13 cellular contexts compared by ENCODE assay signal in genomic region chr1:22709227-22709626, GRCh38. TPM values are rescaled to one million over a fixed set of nuclear protein-coding genes. Genes with fewer than 3 reads are reported as not detected.
A peak's percentile ranks its signal among the peaks of the same experiment; 100 is the strongest.
DNase-seq lines count a peak whose midpoint lies in the region; ATAC-seq, FAIRE-seq and TF ChIP-seq lines count a peak whose summit lies in the region.
"Had no signal": no experiment of that assay in that cellular context is flagged by ENCODE, and none has a peak within 500 bp of the region (broad histone marks: within the 10 kb centered on the region; RNA-seq: fewer than 3 reads in every experiment).

No MANE protein-coding gene starts in this region.

- H3K79me2 ChIP-seq in H1 (ENCODE audit: control insufficient read depth in 1 of 2, insufficient read depth in 2 of 2, low read length in 2 of 2), result no peaks in the 10 kb centered on the region

- no peak overlapping the region for H4K5ac ChIP-seq in H1 (ENCODE audit: insufficient read length, low read depth, low read length)

- H3K4me2 ChIP-seq in H1 (ENCODE audit: insufficient read depth in 1 of 2, low read depth in 2 of 2, low read length in 2 of 2), result no peak overlapping the region

- H2BK5ac ChIP-seq in H1 (ENCODE audit: low read depth, low read length), result no peak overlapping the region

- H3K9me3 Mint-ChIP-seq in activated CD4-positive, alpha-beta memory T cell treated with anti-CD3 and anti-CD28 coated beads for 36 hours, result no peaks in the 10 kb centered on the region

- no peak overlapping the region for H2BK15ac ChIP-seq in H1 (ENCODE audit: low read length)

- TF ChIP-seq CTCF in NB4 (IDR thresholded peaks at IDR 0.05; ENCODE audit: low read depth, low read length) (peak; percentile 6), H1 (IDR thresholded peaks at IDR 0.05; ENCODE audit: control extremely low read depth in 1 of 3, insufficient read depth in 1 of 3, low read depth in 1 of 3, low read length in 3 of 3) (peak; percentile 61 to 73 (median 66))

- CTCF ChIA-PET in H1 (lab: Charles Lee; ENCODE audit: partially characterized antibody), result interaction anchor here (0.6 to 4.2 kb wide), 32 partner anchors 9 to 986 kb away, joined by 3 to 25 read pairs (median 4); no protein-coding TSS in a partner anchor
- CTCF ChIA-PET in activated CD4-positive, alpha-beta memory T cell treated with anti-CD3 and anti-CD28 coated beads for 36 hours (lab: Charles Lee), result no interaction called here

- no peak overlapping the region for H3K14ac ChIP-seq in H1 (ENCODE audit: insufficient read length)

- no peak overlapping the region for H3K23ac ChIP-seq in H1 (ENCODE audit: insufficient read length)

- intact Hi-C loops in activated CD4-positive, alpha-beta memory T cell treated with anti-CD3 and anti-CD28 coated beads for 36 hours (cut with micrococcal nuclease), result no loop called here
- intact Hi-C loops in left cardiac atrium (cut with DNase I), result loop anchor here in 1 of 2 donors (10.0 kb wide), 2 partner anchors 176 to 216 kb away; no protein-coding TSS in a partner anchor

- H2BK20ac ChIP-seq in H1 (ENCODE audit: low read length), result no peak overlapping the region

- H3K4me3 ChIP-seq in NB4 (ENCODE audit: low read depth, low read length), result no peak overlapping the region
- H3K4me3 ChIP-seq in H1 (ENCODE audit: extremely low read depth in 1 of 4, insufficient read depth in 2 of 4, low read depth in 3 of 4, low read length in 4 of 4), result no peak overlapping the region
- H3K4me3 ChIP-seq in neuron (ENCODE audit: low read length), result peak overlapping the region; percentile 53
- H3K4me3 ChIP-seq: uterus had no signal

- peaks cover 4% of the 10 kb centered on the region; the same call in 1 of the 2 replicates for H3K23me2 ChIP-seq in H1 (ENCODE audit: low read depth, low read length)

- H2BK12ac ChIP-seq in H1 (ENCODE audit: low read depth, low read length), result no peak overlapping the region

- no peak overlapping the region for H3K9ac ChIP-seq in H1 (replicated peaks in 1 of 4; ENCODE audit: extremely low read depth in 1 of 4, low read depth in 3 of 4, low read length in 3 of 4)

- no peak for FAIRE-seq in H1 (lab: Jason Lieb, UNC)
- FAIRE-seq: islet of Langerhans had no signal

- H3K4me1 ChIP-seq in H1 (replicated peaks in 1 of 4; ENCODE audit: control insufficient read depth in 3 of 4, insufficient read depth in 4 of 4, low read length in 3 of 4), result peaks cover 0 to 6% (median 2%) of the 10 kb centered on the region in 4 experiments; a peak in 4 of 7 replicates
- H3K4me1 ChIP-seq in neuron (ENCODE audit: insufficient read depth, low read length), result peaks cover 23% of the 10 kb centered on the region
- H3K4me1 ChIP-seq: psoas muscle had no signal

- H3K79me1 ChIP-seq in H1 (ENCODE audit: low read depth, low read length), result no peaks in the 10 kb centered on the region

- no peak overlapping the region for H2AK5ac ChIP-seq in H1 (ENCODE audit: low read depth, low read length)

- H3K9me3 ChIP-seq in H1 (ENCODE audit: insufficient read depth in 2 of 2, low read depth in 1 of 2, low read length in 1 of 2) (no peaks in the 10 kb centered on the region), neuron (ENCODE audit: low read length) (no peaks in the 10 kb centered on the region)
- H3K9me3 ChIP-seq: psoas muscle, uterus had no signal

- 61% methylated on average over 3 of the region's 3 CpGs; no CpG with 5 or more reads in 1 of the 2 experiments for WGBS in H1 (ENCODE audit: extremely low coverage in 1 of 2, insufficient coverage in 1 of 2, insufficient read length in 1 of 2, insufficient replicate concordance in 2 of 2, low coverage in 1 of 2, low lambda C conversion rate in 2 of 2, missing lambda C conversion rate in 1 of 2), 2 experiments

- H3K36me3 ChIP-seq in H1 (ENCODE audit: control insufficient read depth in 2 of 4, insufficient read depth in 4 of 4, low read length in 3 of 4) (no peaks in the 10 kb centered on the region), neuron (ENCODE audit: insufficient read depth, low read length) (no peaks in the 10 kb centered on the region)
- H3K36me3 ChIP-seq: uterus had no signal

- TF ChIP-seq RAD21 in H1 (IDR thresholded peaks at IDR 0.05 in 1 of 2, conservative IDR thresholded peaks at IDR 0.05 in 1 of 2; ENCODE audit: low read depth in 2 of 2, low read length in 2 of 2), result peak; percentile 41 to 48; a peak in 3 of 4 replicates

- no peak overlapping the region for H4K91ac ChIP-seq in H1 (replicated peaks; ENCODE audit: insufficient read length, low read length)

- H4K8ac ChIP-seq in H1 (ENCODE audit: extremely low read depth, insufficient read depth, low read length), result no peak overlapping the region

- H3K36me3 Mint-ChIP-seq in activated CD4-positive, alpha-beta memory T cell treated with anti-CD3 and anti-CD28 coated beads for 36 hours, result no peaks in the 10 kb centered on the region

- H3K4ac ChIP-seq in H1 (replicated peaks; ENCODE audit: insufficient read length, low read depth, low read length), result no peak overlapping the region

- TF ChIP-seq EP300 in H1 (IDR thresholded peaks at IDR 0.05; ENCODE audit: borderline replicate concordance in 1 of 2, low read depth in 2 of 2, low read length in 2 of 2), result no peak

- H3K4me1 Mint-ChIP-seq in activated CD4-positive, alpha-beta memory T cell treated with anti-CD3 and anti-CD28 coated beads for 36 hours (ENCODE audit: low read depth), result peaks cover 16% of the 10 kb centered on the region

- ATAC-seq in GM21619 (IDR thresholded peaks at IDR 0.05; ENCODE audit: unreplicated experiment) (no peak), left cardiac atrium (no peak)

- no peak overlapping the region for H3K4me3 Mint-ChIP-seq in activated CD4-positive, alpha-beta memory T cell treated with anti-CD3 and anti-CD28 coated beads for 36 hours

- TF ChIP-seq POLR2A in NB4 (IDR thresholded peaks at IDR 0.05; ENCODE audit: extremely low read depth, insufficient read length) (no peak), H1 (IDR thresholded peaks at IDR 0.05; ENCODE audit: control extremely low read depth in 1 of 2, low read depth in 2 of 2, low read length in 2 of 2) (no peak)

- no peak overlapping the region for H3K56ac ChIP-seq in H1 (replicated peaks; ENCODE audit: insufficient read length, low read depth, low read length)

- no peak overlapping the region for H3K27ac ChIP-seq in H1 (ENCODE audit: low read depth, low read length)
- H3K27ac ChIP-seq: epithelial cell of prostate, psoas muscle, uterus had no signal

- POLR2A ChIA-PET in H1 (lab: Charles Lee; ENCODE audit: partially characterized antibody), result interaction anchor here (0.7 to 1.5 kb wide), 2 partner anchors 77 to 81 kb away, joined by 3 read pairs; no protein-coding TSS in a partner anchor
- POLR2A ChIA-PET in activated CD4-positive, alpha-beta memory T cell treated with anti-CD3 and anti-CD28 coated beads for 36 hours (lab: Charles Lee), result no interaction called here

- H4K20me1 ChIP-seq in H1 (replicated peaks in 1 of 2; ENCODE audit: control insufficient read depth in 1 of 2, insufficient read depth in 2 of 2, low read length in 2 of 2), result peaks cover 5 to 6% of the 10 kb centered on the region in 2 experiments

- H2BK120ac ChIP-seq in H1 (replicated peaks; ENCODE audit: low read depth, low read length), result no peak overlapping the region

- H2AFZ ChIP-seq in H1 (ENCODE audit: low read length) (no peak overlapping the region), neuron (ENCODE audit: low read depth, low read length) (peak overlapping the region; percentile 2)

- DNase-seq in Daoy (ENCODE audit: low read depth), result peak; percentile 44
- no peak for DNase-seq in NB4 (ENCODE audit: low read depth)
- no peak for DNase-seq in H1 (ENCODE audit: low read depth in 1 of 2, low spot score in 2 of 2)
- no peak for DNase-seq in activated CD4-positive, alpha-beta memory T cell treated with anti-CD3 and anti-CD28 coated beads for 36 hours
- DNase-seq in left cardiac atrium, result no peak
- DNase-seq: activated CD4-positive, CD25-positive, alpha-beta regulatory T cell; NCI-H146; psoas muscle; uterus had no signal

- H3K27me3 Mint-ChIP-seq in activated CD4-positive, alpha-beta memory T cell treated with anti-CD3 and anti-CD28 coated beads for 36 hours, result peaks cover 59% of the 10 kb centered on the region

- no peak overlapping the region for H3K27ac Mint-ChIP-seq in activated CD4-positive, alpha-beta memory T cell treated with anti-CD3 and anti-CD28 coated beads for 36 hours

- peaks cover 7 to 24% (median 15%) of the 10 kb centered on the region in 4 experiments for H3K27me3 ChIP-seq in H1 (replicated peaks in 1 of 4; ENCODE audit: control insufficient read depth in 3 of 4, extremely low read depth in 1 of 4, insufficient read depth in 3 of 4, low read length in 3 of 4)
- no peaks in the 10 kb centered on the region for H3K27me3 ChIP-seq in neuron (ENCODE audit: insufficient read depth, low read length)

- H3K18ac ChIP-seq in H1 (ENCODE audit: extremely low read depth, low read length), result no peak overlapping the region

TF ChIP-seq in H1, 55 proteins besides CTCF, POLR2A, EP300 and RAD21 (continues in another document):
- no peak for TF ChIP-seq RBBP5 (IDR thresholded peaks at IDR 0.05; ENCODE audit: borderline replicate concordance, low read depth, low read length)

RNA-seq across cellular contexts. Expression of gene EPHB2, which starts 1.4 kb away (rescaled TPM):
- 80.0 and 94.2 TPM in 2 replicates for total RNA-seq in Daoy (2014; rRNA removed; shearing (Covaris generic))
- 15.7 and 17.2 TPM in 2 replicates for total RNA-seq in H1 (2021; fragmentation: NEBNext Ultra II Directional; extraction: Animal tissue kit (Norgen Biotek cat#: 25700))
- 15.8 and 23.8 TPM in 2 replicates for polyA plus RNA-seq in H1 (2011; rRNA removed)
- polyA plus RNA-seq in H1 (2011; cell fraction: cytosol; rRNA removed), result 10.4 TPM
- polyA plus RNA-seq in H1 (2011; cell fraction: nucleus; rRNA removed), result 15.7 TPM
- polyA plus RNA-seq in H1 (2012, experiment 1 of 2), result 7.6 to 17.8 TPM (median 13.6 TPM) in 4 replicates
- polyA plus RNA-seq in H1 (2012, experiment 2 of 2), result 8.3 TPM
- polyA plus RNA-seq in H1 (2013, experiment 1 of 2), result 15.2 TPM
- 16.6 TPM for polyA plus RNA-seq in H1 (2013, experiment 2 of 2)
- 22.7 and 23.1 TPM in 2 replicates for polyA minus RNA-seq in H1 (2011; rRNA and poly(A)+ RNA removed)
- 16.6 TPM for polyA minus RNA-seq in H1 (2011; cell fraction: cytosol; rRNA and poly(A)+ RNA removed)
- polyA minus RNA-seq in H1 (2011; cell fraction: nucleus; rRNA and poly(A)+ RNA removed), result 15.3 TPM
- under 1 TPM; 0.07 to 0.17 TPM for total RNA-seq in activated CD4-positive, alpha-beta memory T cell treated with anti-CD3 and anti-CD28 coated beads for 36 hours
- total RNA-seq in left cardiac atrium, result 1 to 10 TPM; 2.9 to 4.3 TPM

RNA-seq across cellular contexts. Expression of gene C1QB, which starts 56.2 kb away (rescaled TPM):
- not detected in 2 replicates for total RNA-seq in Daoy (2014; rRNA removed; shearing (Covaris generic))
- total RNA-seq in H1 (2021; fragmentation: NEBNext Ultra II Directional; extraction: Animal tissue kit (Norgen Biotek cat#: 25700)), result not detected in 2 replicates
- not detected in 2 replicates for polyA plus RNA-seq in H1 (2011; rRNA removed)
- not detected for polyA plus RNA-seq in H1 (2011; cell fraction: cytosol; rRNA removed)
- polyA plus RNA-seq in H1 (2011; cell fraction: nucleus; rRNA removed), result not detected
- not detected in 4 replicates for polyA plus RNA-seq in H1 (2012, experiment 1 of 2)
- not detected for polyA plus RNA-seq in H1 (2012, experiment 2 of 2)
- not detected for polyA plus RNA-seq in H1 (2013, experiment 1 of 2)
- not detected for polyA plus RNA-seq in H1 (2013, experiment 2 of 2)
- polyA minus RNA-seq in H1 (2011; rRNA and poly(A)+ RNA removed), result not detected in 2 replicates
- not detected for polyA minus RNA-seq in H1 (2011; cell fraction: cytosol; rRNA and poly(A)+ RNA removed)
- not detected for polyA minus RNA-seq in H1 (2011; cell fraction: nucleus; rRNA and poly(A)+ RNA removed)
- total RNA-seq in activated CD4-positive, alpha-beta memory T cell treated with anti-CD3 and anti-CD28 coated beads for 36 hours, result not detected
- 100 to 1,000 TPM; 133 to 356 TPM for total RNA-seq in left cardiac atrium

Comparison
In these comparisons a context has a peak if more than half of its experiments do, and no peak if none do; other contexts are left out.
1. RNA of gene C1QB, which starts 56.2 kb away (total RNA-seq): 133 to 356 TPM in left cardiac atrium; not detected in Daoy, not detected in H1 and not detected in activated CD4-positive, alpha-beta memory T cell treated with anti-CD3 and anti-CD28 coated beads for 36 hours; every median in the first group is over 100 times any median in the second.